Comparison of ENCODE assay signal across 8 cellular contexts in the genomic region with DNA sequence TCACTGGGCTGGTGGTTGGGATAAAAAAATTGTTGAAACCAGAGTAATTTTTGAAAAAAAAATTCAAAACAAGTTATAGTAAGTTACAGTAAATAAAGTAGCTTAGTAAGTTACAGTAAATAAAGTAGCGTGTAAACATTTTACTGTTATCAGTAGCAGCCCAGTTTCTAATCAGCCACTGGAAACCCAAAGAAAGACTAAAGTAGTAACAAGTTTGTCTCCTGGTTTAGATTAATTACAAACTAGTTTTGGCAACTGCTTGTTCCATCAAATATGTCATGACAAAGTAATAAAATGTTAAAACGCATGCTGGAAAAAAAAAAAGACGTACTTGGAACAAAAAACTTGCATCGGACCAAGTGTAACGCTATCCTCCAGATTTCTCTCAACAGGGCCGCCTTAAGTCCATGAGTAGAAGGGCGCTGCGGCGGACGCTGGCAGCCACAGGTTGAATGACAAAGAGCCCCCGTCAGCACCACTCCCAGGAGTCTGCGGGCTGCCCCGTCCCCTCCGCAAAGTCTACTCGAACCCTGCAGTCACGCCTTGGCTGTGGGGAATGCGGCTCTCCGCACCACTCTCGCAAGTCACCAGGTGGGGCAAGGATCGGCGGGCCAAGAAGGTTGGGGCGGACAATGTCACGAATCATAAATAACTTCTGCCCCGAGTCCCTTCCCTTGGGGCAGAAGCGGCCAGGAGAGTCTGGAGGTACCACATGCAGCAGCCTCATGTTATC. TPM values are rescaled to one million over a fixed set of nuclear protein-coding genes. Genes with fewer than 3 reads are reported as not detected.
A peak's percentile ranks its signal among the peaks of the same experiment; 100 is the strongest.
DNase-seq lines count a peak whose midpoint lies in the region; ATAC-seq and TF ChIP-seq lines count a peak whose summit lies in the region.

No MANE protein-coding gene starts in this region.

- H3K4me1 Mint-ChIP-seq in activated naive CD4-positive, alpha-beta T cell treated with anti-CD3 and anti-CD28 coated beads for 36 hours (ENCODE audit: low read depth): peaks cover 55% of the 10 kb centered on the region

- intact Hi-C loops in activated naive CD4-positive, alpha-beta T cell treated with anti-CD3 and anti-CD28 coated beads for 36 hours (cut with micrococcal nuclease): loop anchor here (1.0 to 5.0 kb wide), 5 partner anchors 177 to 559 kb away; partner anchors contain the start of genes CTTNBP2NL and MAGI3
- intact Hi-C loops in head of caudate nucleus (cut with DNase I): loop anchor here (2.0 to 10.0 kb wide), 3 partner anchors 74 to 240 kb away; partner anchors contain the start of gene PPM1J
- intact Hi-C loops in ovary (cut with DNase I): loop anchor here in 2 of 4 donors (10.0 kb wide), 1 partner anchor 240 kb away; the partner anchor contains the start of gene PPM1J (in 2 of the 2)
- intact Hi-C loops in upper lobe of right lung (cut with DNase I): no loop called here

- H3K9me3 ChIP-seq in SJCRH30 (replicated peaks) (no peaks in the 10 kb centered on the region), ovary (no peaks in the 10 kb centered on the region), upper lobe of right lung (no peaks in the 10 kb centered on the region)

- ATAC-seq in GM21515 (IDR thresholded peaks at IDR 0.05; ENCODE audit: unreplicated experiment) (peak; percentile 19), upper lobe of right lung (no peak)

- no peak for TF ChIP-seq CTCF in ovary (IDR thresholded peaks at IDR 0.05)
- TF ChIP-seq CTCF in upper lobe of right lung (IDR thresholded peaks at IDR 0.05): no peak

- WGBS in ovary, 3 donors: 3% methylated on average over 25 of the region's 25 CpGs

- peak overlapping the region; percentile 97 for H3K27ac Mint-ChIP-seq in activated naive CD4-positive, alpha-beta T cell treated with anti-CD3 and anti-CD28 coated beads for 36 hours

- peak overlapping the region; percentile 95 for H3K4me3 Mint-ChIP-seq in activated naive CD4-positive, alpha-beta T cell treated with anti-CD3 and anti-CD28 coated beads for 36 hours

- peaks cover 2% of the 10 kb centered on the region; the same call in 1 of the 2 replicates for H3K36me3 ChIP-seq in SJCRH30
- H3K36me3 ChIP-seq in ovary: no peaks in the 10 kb centered on the region
- no peaks in the 10 kb centered on the region for H3K36me3 ChIP-seq in upper lobe of right lung

- peak overlapping the region; percentile 87 for H3K4me3 ChIP-seq in SJCRH30
- H3K4me3 ChIP-seq in ovary: peak overlapping the region; percentile 84
- H3K4me3 ChIP-seq in upper lobe of right lung: peak overlapping the region; percentile 72

- no peaks in the 10 kb centered on the region for H3K4me1 ChIP-seq in SJCRH30
- H3K4me1 ChIP-seq in ovary (ENCODE audit: insufficient read depth): peaks cover 1% of the 10 kb centered on the region
- peaks cover 19% of the 10 kb centered on the region for H3K4me1 ChIP-seq in upper lobe of right lung

- H3K27me3 ChIP-seq in SJCRH30 (no peaks in the 10 kb centered on the region), ovary (no peaks in the 10 kb centered on the region), upper lobe of right lung (no peaks in the 10 kb centered on the region)

- peaks cover 37% of the 10 kb centered on the region for H3K36me3 Mint-ChIP-seq in activated naive CD4-positive, alpha-beta T cell treated with anti-CD3 and anti-CD28 coated beads for 36 hours (ENCODE audit: low read depth)

- CTCF ChIA-PET in activated naive CD4-positive, alpha-beta T cell treated with anti-CD3 and anti-CD28 coated beads for 36 hours (lab: Charles Lee): interaction anchor here (0.6 to 2.5 kb wide), 4 partner anchors 18 to 118 kb away, joined by 3 to 10 read pairs (median 5); partner anchors contain the start of gene LRIG2

- H3K9me3 Mint-ChIP-seq in activated naive CD4-positive, alpha-beta T cell treated with anti-CD3 and anti-CD28 coated beads for 36 hours: no peaks in the 10 kb centered on the region

- DNase-seq in DMS153 treated with DMSO at 0.1 percent for 48 hours (lab: John Stamatoyannopoulos, UW; ENCODE audit: unreplicated experiment) (peak; percentile 23), HuH-7 (ENCODE audit: low spot score) (peak; percentile 66), SJCRH30 (peak; percentile 74 to 81), head of caudate nucleus (peak in 41 of 42 donors; percentile 15 to 74 (median 47)), ovary (peak; percentile 26 to 56 (median 49)), upper lobe of right lung (peak; percentile 64)
- peak; percentile 77 for DNase-seq in activated naive CD4-positive, alpha-beta T cell treated with anti-CD3 and anti-CD28 coated beads for 36 hours

- no peak for TF ChIP-seq POLR2A in ovary (IDR thresholded peaks at IDR 0.05)

- TF ChIP-seq EP300 in ovary (IDR thresholded peaks at IDR 0.05): no peak

- H3K27me3 Mint-ChIP-seq in activated naive CD4-positive, alpha-beta T cell treated with anti-CD3 and anti-CD28 coated beads for 36 hours (ENCODE audit: low read depth): no peaks in the 10 kb centered on the region

- H3K27ac ChIP-seq in SJCRH30 (peak overlapping the region; percentile 85), ovary (peak overlapping the region in 1 of 2 donors; percentile 84), upper lobe of right lung (peak overlapping the region; percentile 76)

RNA-seq across cellular contexts. Expression of gene SLC16A1, which starts 0.9 kb away (rescaled TPM):
- 150 and 153 TPM in 2 replicates for total RNA-seq in SJCRH30 (2014; rRNA removed; shearing (Covaris generic))
- 10 to 100 TPM; 56.3 to 57.5 TPM for total RNA-seq in activated naive CD4-positive, alpha-beta T cell treated with anti-CD3 and anti-CD28 coated beads for 36 hours
- total RNA-seq in ovary: 10 to 100 TPM; 11.9 to 38.8 (median 23.3) TPM
- polyA plus RNA-seq in ovary: 10 to 100 TPM; 10.3 to 38.6 TPM
- 8.6 TPM for total RNA-seq in upper lobe of right lung

Comparison
In these comparisons a context has a peak if more than half of its experiments do, and no peak if none do; other contexts are left out.
1. DNase-seq: peak in every context shown above with its lines; median percentile 78 in SJCRH30; 77 in activated naive CD4-positive, alpha-beta T cell treated with anti-CD3 and anti-CD28 coated beads for 36 hours; 66 in HuH-7; 64 in upper lobe of right lung; 49 in ovary; 47 in head of caudate nucleus; 23 in DMS153 treated with DMSO at 0.1 percent for 48 hours.